Comparison of ENCODE assay signal across 1 cellular context in genomic region chr7:106774213-106774767, GRCh38.
A peak's percentile ranks its signal among the peaks of the same experiment; 100 is the strongest.
TF ChIP-seq lines count a peak whose summit lies in the region.

No MANE protein-coding gene starts in this region.

TF ChIP-seq in K562, 482 proteins besides CTCF, POLR2A, EP300 and RAD21 (continued from another document and continues in another):
- peak; percentile 42; the same call in 1 of the 2 replicates for TF ChIP-seq PHF8 (IDR thresholded peaks at IDR 0.05; ENCODE audit: borderline replicate concordance, low read length)
- no peak for TF ChIP-seq ZNF609 (CRISPR knock-in tag; IDR thresholded peaks at IDR 0.05; ENCODE audit: borderline replicate concordance)
- TF ChIP-seq ZFP30 (CRISPR knock-in tag; IDR thresholded peaks at IDR 0.05; ENCODE audit: borderline replicate concordance): no peak; the same call in 1 of the 2 replicates
- no peak for TF ChIP-seq GTF3C2 (IDR thresholded peaks at IDR 0.05; ENCODE audit: borderline replicate concordance, extremely low read depth, insufficient read length)
- TF ChIP-seq SMARCA4 (IDR thresholded peaks at IDR 0.05): no peak
- TF ChIP-seq GMEB1 (CRISPR knock-in tag; IDR thresholded peaks at IDR 0.05): peak; percentile 58
- TF ChIP-seq SMAD2 (IDR thresholded peaks at IDR 0.05; ENCODE audit: low read depth, low read length): no peak
- no peak for TF ChIP-seq SMAD1 (IDR thresholded peaks at IDR 0.05; ENCODE audit: low read depth, low read length, partially characterized antibody)
- no peak for TF ChIP-seq TSC22D4 (tag; IDR thresholded peaks at IDR 0.05)
- no peak for TF ChIP-seq L3MBTL2 (IDR thresholded peaks at IDR 0.05)
- TF ChIP-seq ZNF224 (CRISPR knock-in tag; IDR thresholded peaks at IDR 0.05): no peak
- TF ChIP-seq LEF1 (IDR thresholded peaks at IDR 0.05): no peak
- no peak for TF ChIP-seq LARP7 (IDR thresholded peaks at IDR 0.05)
- peak; percentile 89 for TF ChIP-seq ZBTB9 (CRISPR knock-in tag; IDR thresholded peaks at IDR 0.05)
- TF ChIP-seq ETV5 (CRISPR knock-in tag; IDR thresholded peaks at IDR 0.05; ENCODE audit: low read depth): no peak
- TF ChIP-seq EHMT2 (IDR thresholded peaks at IDR 0.05): no peak
- TF ChIP-seq MBD2 (IDR thresholded peaks at IDR 0.05; ENCODE audit: borderline replicate concordance, low read depth): no peak
- TF ChIP-seq PCBP2 (IDR thresholded peaks at IDR 0.05; ENCODE audit: low read depth, low read length, poor library complexity, severe bottlenecking): no peak
- TF ChIP-seq NFRKB (IDR thresholded peaks at IDR 0.05; ENCODE audit: low read depth): peak; percentile 88; the same call in 1 of the 2 replicates
- no peak; a peak in 1 of 3 replicates for TF ChIP-seq CBX3 (IDR thresholded peaks at IDR 0.05; ENCODE audit: borderline replicate concordance in 1 of 2, low read length in 2 of 2)
- TF ChIP-seq POLR2AphosphoS5 (IDR thresholded peaks at IDR 0.05; ENCODE audit: control insufficient read depth, insufficient read depth, low read depth, low read length): no peak
- peak; percentile 84 for TF ChIP-seq ZNF311 (CRISPR knock-in tag; IDR thresholded peaks at IDR 0.05)
- no peak for TF ChIP-seq KDM4B (IDR thresholded peaks at IDR 0.05; ENCODE audit: borderline replicate concordance in 2 of 2, low read depth in 1 of 2)
- TF ChIP-seq ZNF57 (CRISPR knock-in tag; IDR thresholded peaks at IDR 0.05): 0 out of 2 replicates have a peak, but pooled peaks have one; percentile 54
- TF ChIP-seq MEF2A (IDR thresholded peaks at IDR 0.05; ENCODE audit: control insufficient read depth, low read depth, low read length): no peak
- no peak for TF ChIP-seq RCOR1 (IDR thresholded peaks at IDR 0.05; ENCODE audit: borderline replicate concordance in 1 of 2, low read depth in 2 of 2, low read length in 2 of 2)
- no peak for TF ChIP-seq FIP1L1 (IDR thresholded peaks at IDR 0.05; ENCODE audit: low read depth, low read length, poor library complexity, severe bottlenecking)
- no peak for TF ChIP-seq SIX5 (IDR thresholded peaks at IDR 0.05; ENCODE audit: borderline replicate concordance in 1 of 2, insufficient read depth in 1 of 2, low read depth in 1 of 2, low read length in 2 of 2)
- TF ChIP-seq ARID4B (CRISPR knock-in tag; IDR thresholded peaks at IDR 0.05): no peak
- TF ChIP-seq CBX2 (IDR thresholded peaks at IDR 0.05; ENCODE audit: insufficient read depth, low read length, poor library complexity, severe bottlenecking): no peak
- no peak for TF ChIP-seq KLF10 (CRISPR knock-in tag; IDR thresholded peaks at IDR 0.05)
- TF ChIP-seq CTBP1 (IDR thresholded peaks at IDR 0.05; ENCODE audit: borderline replicate concordance): no peak
- TF ChIP-seq EWSR1 (IDR thresholded peaks at IDR 0.05; ENCODE audit: borderline replicate concordance, low read depth, partially characterized antibody): no peak
- peak; percentile 56; the same call in 1 of the 2 replicates for TF ChIP-seq RREB1 (CRISPR knock-in tag; IDR thresholded peaks at IDR 0.05)
- TF ChIP-seq MAX (CRISPR knock-in tag; IDR thresholded peaks at IDR 0.05): no peak
- no peak for TF ChIP-seq ZNF3 (CRISPR knock-in tag; IDR thresholded peaks at IDR 0.05)
- TF ChIP-seq NCOA6 (IDR thresholded peaks at IDR 0.05): no peak
- no peak for TF ChIP-seq RBM34 (IDR thresholded peaks at IDR 0.05; ENCODE audit: borderline replicate concordance, insufficient read depth, low read length)
- TF ChIP-seq RBM14 (IDR thresholded peaks at IDR 0.05; ENCODE audit: borderline replicate concordance, insufficient read depth, low read depth, low read length): no peak
